In the genomic region with DNA sequence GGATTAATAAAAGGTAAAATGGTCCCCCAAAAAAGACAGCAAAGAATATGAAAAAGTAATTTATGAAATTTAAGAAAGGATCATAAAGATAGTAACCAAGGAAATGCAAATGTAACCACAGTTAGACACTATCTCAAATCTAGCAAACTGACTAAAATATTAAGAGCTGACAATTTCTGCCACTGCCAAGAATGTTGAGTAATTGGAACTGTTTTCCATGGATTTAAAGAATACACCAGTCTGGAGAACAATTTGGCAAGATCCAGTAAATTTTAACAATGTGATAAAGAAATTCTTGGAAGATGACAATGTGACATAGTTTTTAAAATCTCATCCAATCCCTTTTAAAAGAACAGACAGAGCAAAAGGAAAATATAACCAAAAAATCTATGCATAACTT, we compare ENCODE assay signal across 17 cellular contexts.
"Had no signal": no experiment of that assay in that cellular context is flagged by ENCODE, and none has a peak within 500 bp of the region (broad histone marks: within the 10 kb centered on the region; RNA-seq: fewer than 3 reads in every experiment).

No MANE protein-coding gene starts in this region.

- H3K4me1 ChIP-seq: adrenal gland, colonic mucosa, psoas muscle had no signal

- H3K27ac ChIP-seq: adrenal gland, colonic mucosa, psoas muscle, skin epidermis, WERI-Rb-1 had no signal

- H3K27me3 ChIP-seq: adrenal gland, colonic mucosa had no signal

- H3K9me3 ChIP-seq: colonic mucosa, psoas muscle had no signal

- DNase-seq: activated CD4-positive, alpha-beta T cell treated with anti-CD3 and anti-CD28 coated beads for 1 hour; activated CD4-positive, alpha-beta T cell treated with anti-CD3 and anti-CD28 coated beads, Interleukin-2, amount 50 U/mL, for 4 hours; activated gamma-delta T cell; adrenal gland; colonic mucosa; left cardiac atrium; mesenchymal stem cell; naive thymus-derived CD8-positive, alpha-beta T cell; psoas muscle; right cardiac atrium; stimulated activated CD4-positive, alpha-beta T cell treated with anti-CD3 and anti-CD28 coated beads, Interleukin-15, amount 100 ng/mL, for 24 hours; stimulated activated CD4-positive, alpha-beta T cell treated with anti-CD3 and anti-CD28 coated beads, Interleukin-2, amount 100 ng/mL, for 48 hours; SW 1271; T-helper 2 cell; trophoblast cell; WERI-Rb-1 had no signal

- H3K4me3 ChIP-seq: adrenal gland, colonic mucosa, psoas muscle, skin epidermis had no signal

- ATAC-seq: left cardiac atrium; naive thymus-derived CD8-positive, alpha-beta T cell; psoas muscle had no signal

- H3K36me3 ChIP-seq: adrenal gland, colonic mucosa, WERI-Rb-1 had no signal
